Comparison of ENCODE assay signal across 2 cellular contexts in the genomic region with DNA sequence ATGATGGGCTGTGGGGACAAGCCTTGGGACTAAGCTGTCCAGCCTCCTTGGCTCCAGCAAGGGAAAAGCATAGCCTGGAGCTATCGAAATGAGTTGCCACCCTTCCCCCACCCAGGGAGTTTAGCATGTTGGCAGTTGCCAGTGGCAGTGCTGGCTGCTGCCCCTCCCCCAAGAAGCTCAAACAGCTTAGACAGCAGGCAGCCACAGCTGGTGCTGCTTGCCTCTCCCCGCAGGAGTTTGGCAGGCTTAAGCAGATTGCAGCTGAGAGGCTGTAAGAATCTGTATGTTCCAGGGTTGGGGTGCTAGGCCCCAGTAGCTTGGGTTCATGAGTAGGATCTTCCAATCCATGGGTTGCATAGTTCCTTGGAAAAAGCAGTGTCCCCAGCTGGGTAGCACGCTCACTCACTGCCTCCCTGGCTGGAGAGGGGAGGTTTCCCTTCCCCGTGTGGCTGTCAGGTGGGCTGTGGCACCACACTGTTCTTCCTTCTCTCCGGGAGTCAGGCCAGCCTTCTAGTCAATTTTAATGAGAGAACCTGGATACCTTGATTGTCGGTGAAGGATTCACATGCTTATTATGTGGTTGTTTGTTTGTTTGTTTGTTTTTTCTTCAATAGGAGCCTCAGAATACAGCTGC.
TF ChIP-seq lines count a peak whose summit lies in the region.

No MANE protein-coding gene starts in this region.

TF ChIP-seq in GM23338, 12 proteins besides CTCF, POLR2A, EP300 and RAD21:
- no peak for TF ChIP-seq ZNF331 (CRISPR knock-in tag; IDR thresholded peaks at IDR 0.05; ENCODE audit: low read depth)
- TF ChIP-seq CREB1 (CRISPR knock-in tag; IDR thresholded peaks at IDR 0.05; ENCODE audit: low read depth): no peak
- no peak for TF ChIP-seq EZH2 (IDR thresholded peaks at IDR 0.05; ENCODE audit: low read depth, unreplicated experiment)
- no peak for TF ChIP-seq STAT1 (IDR thresholded peaks at IDR 0.05; ENCODE audit: unreplicated experiment)
TF ChIP-seq in GM23338: peak in this region for 0.

TF ChIP-seq in H1, 55 proteins besides CTCF, POLR2A, EP300 and RAD21:
- TF ChIP-seq KDM1A (IDR thresholded peaks at IDR 0.05; ENCODE audit: borderline replicate concordance, low read length) (0 out of 2 replicates have a peak, but pooled peaks have one; percentile 14), CHD2 (IDR thresholded peaks at IDR 0.05; ENCODE audit: low read length) (peak; percentile 67), BCL11A (IDR thresholded peaks at IDR 0.05; ENCODE audit: low read depth in 2 of 2, low read length in 2 of 2) (peak in 1 of 2 experiments; percentile 52), RBBP5 (IDR thresholded peaks at IDR 0.05; ENCODE audit: borderline replicate concordance, low read depth, low read length) (peak; percentile 55; the same call in 1 of the 2 replicates), SP4 (IDR thresholded peaks at IDR 0.05; ENCODE audit: low read length) (no peak), NANOG (IDR thresholded peaks at IDR 0.05; ENCODE audit: insufficient read depth, low read depth, low read length, poor library complexity, severe bottlenecking) (peak; percentile 50), SP1 (IDR thresholded peaks at IDR 0.05; ENCODE audit: low read depth, low read length) (peak; percentile 74), SIN3A (conservative IDR thresholded peaks at IDR 0.05 in 1 of 2, IDR thresholded peaks at IDR 0.05 in 1 of 2; ENCODE audit: low read depth in 1 of 2, low read length in 2 of 2) (peak in 1 of 2 experiments; percentile 64; a peak in 1 of 4 replicates), ASH2L (IDR thresholded peaks at IDR 0.05; ENCODE audit: low read length) (peak; percentile 82), SIRT6 (IDR thresholded peaks at IDR 0.05; ENCODE audit: low read length) (no peak)
- TF ChIP-seq, protein P1, sequence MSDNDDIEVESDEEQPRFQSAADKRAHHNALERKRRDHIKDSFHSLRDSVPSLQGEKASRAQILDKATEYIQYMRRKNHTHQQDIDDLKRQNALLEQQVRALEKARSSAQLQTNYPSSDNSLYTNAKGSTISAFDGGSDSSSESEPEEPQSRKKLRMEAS (IDR thresholded peaks at IDR 0.05): peak; percentile 36; the same call in 1 of the 2 replicates
TF ChIP-seq in H1: peak in this region for 9.
